ENCODE assay signal across 1 cellular context in genomic region chr6:155013457-155013876, GRCh38.
TF ChIP-seq lines count a peak whose summit lies in the region.

No MANE protein-coding gene starts in this region.

TF ChIP-seq in HEK293, 187 proteins besides CTCF, POLR2A, EP300 and RAD21 (continued from another document):
- TF ChIP-seq ZBTB20 (tag by site-specific recombination; IDR thresholded peaks at IDR 0.05) (no peak), ZSCAN23 (tag by site-specific recombination; IDR thresholded peaks at IDR 0.05) (no peak), ZNF670 (tag by site-specific recombination; IDR thresholded peaks at IDR 0.05; ENCODE audit: low read depth) (no peak), ZNF488 (tag by site-specific recombination; IDR thresholded peaks at IDR 0.05) (no peak), ZNF175 (tag by site-specific recombination; IDR thresholded peaks at IDR 0.05) (no peak), ATF2 (tag by site-specific recombination; IDR thresholded peaks at IDR 0.05; ENCODE audit: low read depth) (no peak), ZNF121 (tag by site-specific recombination; IDR thresholded peaks at IDR 0.05) (no peak), ZNF302 (tag by site-specific recombination; IDR thresholded peaks at IDR 0.05; ENCODE audit: low read depth) (no peak), ZBTB48 (tag by site-specific recombination; IDR thresholded peaks at IDR 0.05) (no peak), ZNF830 (tag by site-specific recombination; IDR thresholded peaks at IDR 0.05; ENCODE audit: low read depth) (no peak), ZBTB8A (tag by site-specific recombination; IDR thresholded peaks at IDR 0.05) (peak; percentile 33; the same call in 1 of the 2 replicates), ZNF473 (tag by site-specific recombination; IDR thresholded peaks at IDR 0.05) (no peak), SP3 (tag by site-specific recombination; IDR thresholded peaks at IDR 0.05) (no peak), GLIS2 (tag by site-specific recombination; IDR thresholded peaks at IDR 0.05) (no peak), AEBP2 (tag by site-specific recombination; IDR thresholded peaks at IDR 0.05; ENCODE audit: borderline replicate concordance) (no peak), ZNF426 (tag by site-specific recombination; IDR thresholded peaks at IDR 0.05) (no peak), SP2 (tag by site-specific recombination; IDR thresholded peaks at IDR 0.05) (0 out of 2 replicates have a peak, but pooled peaks have one; percentile 12), SP7 (tag by site-specific recombination; IDR thresholded peaks at IDR 0.05) (peak; percentile 74), ZNF398 (tag by site-specific recombination; IDR thresholded peaks at IDR 0.05) (no peak), ZNF221 (tag by site-specific recombination; IDR thresholded peaks at IDR 0.05; ENCODE audit: borderline replicate concordance) (no peak), ZNF692 (tag by site-specific recombination; IDR thresholded peaks at IDR 0.05) (no peak), ZSCAN5A (tag by site-specific recombination; IDR thresholded peaks at IDR 0.05) (no peak), ZNF433 (tag by site-specific recombination; IDR thresholded peaks at IDR 0.05; ENCODE audit: low read depth) (no peak), ZBTB17 (tag by site-specific recombination; IDR thresholded peaks at IDR 0.05) (peak; percentile 39; the same call in 1 of the 2 replicates), ZNF37A (tag by site-specific recombination; IDR thresholded peaks at IDR 0.05) (no peak), ZNF785 (tag by site-specific recombination; IDR thresholded peaks at IDR 0.05) (no peak), ZNF521 (tag by site-specific recombination; IDR thresholded peaks at IDR 0.05) (no peak), ZNF280C (tag by site-specific recombination; IDR thresholded peaks at IDR 0.05) (no peak), ZBTB49 (tag by site-specific recombination; IDR thresholded peaks at IDR 0.05; ENCODE audit: low read depth) (no peak), ZBTB1 (tag by site-specific recombination; IDR thresholded peaks at IDR 0.05) (no peak), ZNF449 (tag by site-specific recombination; IDR thresholded peaks at IDR 0.05) (no peak), ZNF18 (tag by site-specific recombination; IDR thresholded peaks at IDR 0.05) (peak; percentile 64; the same call in 1 of the 2 replicates), REST (tag by site-specific recombination; IDR thresholded peaks at IDR 0.05) (no peak), ZSCAN30 (tag by site-specific recombination; IDR thresholded peaks at IDR 0.05) (peak; percentile 62; the same call in 1 of the 2 replicates)
